In genomic region chr21:15437873-15438272, GRCh38 we compare ENCODE assay signal across 12 cellular contexts.
DNase-seq lines count a peak whose midpoint lies in the region; ATAC-seq, FAIRE-seq and TF ChIP-seq lines count a peak whose summit lies in the region.
"Had no signal": no experiment of that assay in that cellular context is flagged by ENCODE, and none has a peak within 500 bp of the region (broad histone marks: within the 10 kb centered on the region; RNA-seq: fewer than 3 reads in every experiment).

No MANE protein-coding gene starts in this region.

- peak; percentile 27 for DNase-seq in GM12864 (ENCODE audit: low read depth)
- peak; percentile 75 for DNase-seq in choroid plexus epithelial cell (ENCODE audit: low read depth)
- DNase-seq in germinal center (ENCODE audit: low spot score) = no peak
- DNase-seq in small intestine = no peak
- DNase-seq in effector memory CD8-positive, alpha-beta T cell = no peak
- DNase-seq in NK-92 (lab: John Stamatoyannopoulos, UW; ENCODE audit: unreplicated experiment) = no peak
- DNase-seq: activated B cell treated with CpG ODN at 0.5 μM for 24 hours, MM.1S, trophoblast cell had no signal

- H3K27ac ChIP-seq in small intestine (ENCODE audit: low read depth in 1 of 2, low read length in 1 of 2) = no peak overlapping the region

- peak; percentile 79 for ATAC-seq in GM21447 (IDR thresholded peaks at IDR 0.05; ENCODE audit: unreplicated experiment)
- ATAC-seq in HG03460 (IDR thresholded peaks at IDR 0.05; ENCODE audit: unreplicated experiment) = peak; percentile 71
- no peak for ATAC-seq in effector memory CD8-positive, alpha-beta T cell (replicated peaks)

- TF ChIP-seq CTCF in GM12864 (IDR thresholded peaks at IDR 0.05; ENCODE audit: low read depth, low read length, missing control alignments) (no peak), choroid plexus epithelial cell (conservative IDR thresholded peaks at IDR 0.05; ENCODE audit: low read depth, low read length) (no peak)

- no peaks in the 10 kb centered on the region for H3K36me3 ChIP-seq in small intestine (ENCODE audit: control insufficient read depth in 2 of 2, insufficient read depth in 2 of 2, low read length in 2 of 2)

- no peaks in the 10 kb centered on the region for H3K9me3 Mint-ChIP-seq in effector memory CD8-positive, alpha-beta T cell

- H3K27ac Mint-ChIP-seq in effector memory CD8-positive, alpha-beta T cell = no peak overlapping the region
- H3K27ac Mint-ChIP-seq: activated B cell treated with CpG ODN at 0.5 μM for 24 hours had no signal

- no peak overlapping the region for H3K4me3 ChIP-seq in GM12864 (ENCODE audit: low read depth, low read length)
- H3K4me3 ChIP-seq in choroid plexus epithelial cell (ENCODE audit: low read depth, low read length) = no peak overlapping the region
- no peak overlapping the region for H3K4me3 ChIP-seq in small intestine (ENCODE audit: low read depth in 1 of 2, low read length in 2 of 2)

- no peaks in the 10 kb centered on the region for H3K27me3 Mint-ChIP-seq in effector memory CD8-positive, alpha-beta T cell
- H3K27me3 Mint-ChIP-seq: activated B cell treated with CpG ODN at 0.5 μM for 24 hours had no signal

- no peaks in the 10 kb centered on the region for H3K9me3 ChIP-seq in small intestine (ENCODE audit: control insufficient read depth, low read depth)

- no peaks in the 10 kb centered on the region for H3K4me1 ChIP-seq in small intestine (ENCODE audit: control insufficient read depth in 2 of 2, insufficient read depth in 1 of 2, low read depth in 1 of 2, low read length in 1 of 2)

- 33 to 57% (median 44%) methylated on average over 2 of the region's 2 CpGs for WGBS in small intestine, 3 donors

- peaks cover 0 to 2% of the 10 kb centered on the region in 2 donors for H3K4me1 Mint-ChIP-seq in effector memory CD8-positive, alpha-beta T cell (ENCODE audit: low read depth in 2 of 2)

- no peaks in the 10 kb centered on the region for H3K36me3 Mint-ChIP-seq in effector memory CD8-positive, alpha-beta T cell (ENCODE audit: insufficient read depth)

- no peak for FAIRE-seq in small intestine (lab: Jason Lieb, UNC)
- FAIRE-seq: G401.6 had no signal

- no peak overlapping the region for H3K4me3 Mint-ChIP-seq in effector memory CD8-positive, alpha-beta T cell
- H3K4me3 Mint-ChIP-seq: activated B cell treated with CpG ODN at 0.5 μM for 24 hours had no signal

- H3K27me3 ChIP-seq in small intestine (ENCODE audit: control insufficient read depth in 2 of 2, insufficient read depth in 2 of 2, low read length in 2 of 2) = no peaks in the 10 kb centered on the region

Comparison
In these comparisons a context has a peak if more than half of its experiments do, and no peak if none do; other contexts are left out.
1. DNase-seq: peak in GM12864 (single experiment) and choroid plexus epithelial cell (single experiment); none in germinal center (single experiment), small intestine (single experiment), effector memory CD8-positive, alpha-beta T cell (0 of 3) and NK-92 (single experiment).